Comparison of ENCODE assay signal across 8 cellular contexts in the genomic region with DNA sequence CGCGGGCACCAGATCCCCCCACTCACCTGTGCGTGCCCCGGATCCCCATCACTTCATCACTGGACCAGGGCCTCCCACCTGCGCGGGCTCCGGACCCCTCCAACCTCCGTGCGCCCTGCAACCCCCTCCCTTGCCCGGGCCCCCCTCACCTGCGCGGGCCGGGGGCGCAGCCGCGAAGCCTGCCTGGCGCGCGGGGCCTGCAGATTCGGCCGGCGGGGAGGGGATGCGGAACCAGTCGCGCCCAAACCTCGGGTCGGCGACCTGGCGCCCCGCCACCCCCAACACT. TPM values are rescaled to one million over a fixed set of nuclear protein-coding genes. Genes with fewer than 3 reads are reported as not detected.
A peak's percentile ranks its signal among the peaks of the same experiment; 100 is the strongest.
DNase-seq lines count a peak whose midpoint lies in the region; ATAC-seq and TF ChIP-seq lines count a peak whose summit lies in the region.

No MANE protein-coding gene starts in this region.

- no peak overlapping the region for H2AFZ ChIP-seq in neural progenitor cell (replicated peaks)

- peaks cover 14% of the 10 kb centered on the region for H3F3A ChIP-seq in neural progenitor cell (ENCODE audit: low read depth)

- H4K20me1 ChIP-seq in neural progenitor cell (ENCODE audit: low read depth) = peaks cover 30% of the 10 kb centered on the region

- peak overlapping the region; percentile 83 for H3K4me3 Mint-ChIP-seq in CD8-positive, alpha-beta T cell
- H3K4me3 Mint-ChIP-seq in endodermal cell = peak overlapping the region; percentile 66
- H3K4me3 Mint-ChIP-seq in neural progenitor cell = peak overlapping the region; percentile 87

- H3K79me2 ChIP-seq in neural progenitor cell (ENCODE audit: low read depth) = peaks cover 27% of the 10 kb centered on the region

- H3K27me3 ChIP-seq in CD8-positive, alpha-beta T cell (ENCODE audit: insufficient read depth, low read length) = no peaks in the 10 kb centered on the region
- H3K27me3 ChIP-seq in MG63 (no peaks in the 10 kb centered on the region), endodermal cell (ENCODE audit: control insufficient read depth, insufficient read depth, low read length, poor library complexity, severe bottlenecking) (peaks cover 9% of the 10 kb centered on the region), neural progenitor cell (peaks cover 12% of the 10 kb centered on the region)

- H3K9me3 ChIP-seq in CD8-positive, alpha-beta T cell (ENCODE audit: low read length) = no peaks in the 10 kb centered on the region
- H3K9me3 ChIP-seq in MG63 (0 out of 2 replicates have a peak, but pooled peaks cover 2% of the 10 kb centered on the region), endodermal cell (ENCODE audit: control insufficient read depth, low read length) (no peaks in the 10 kb centered on the region), neural progenitor cell (ENCODE audit: low read depth) (no peaks in the 10 kb centered on the region)

- ATAC-seq in CD8-positive, alpha-beta T cell = no peak
- no peak for ATAC-seq in HG03135 (IDR thresholded peaks at IDR 0.05; ENCODE audit: unreplicated experiment)

- peak overlapping the region; percentile 72 for H3K4me3 ChIP-seq in CD8-positive, alpha-beta T cell (ENCODE audit: low read depth, low read length)
- H3K4me3 ChIP-seq in MG63 = peak overlapping the region; percentile 80
- peak overlapping the region; percentile 85 for H3K4me3 ChIP-seq in endodermal cell (ENCODE audit: low read length)
- H3K4me3 ChIP-seq in neural progenitor cell = peak overlapping the region; percentile 88

- H3K27ac Mint-ChIP-seq in CD8-positive, alpha-beta T cell = no peak overlapping the region
- H3K27ac Mint-ChIP-seq in endodermal cell = no peak overlapping the region
- H3K27ac Mint-ChIP-seq in neural progenitor cell = no peak overlapping the region

- H3K4me1 ChIP-seq in CD8-positive, alpha-beta T cell (ENCODE audit: insufficient read depth, low read length) = peaks cover 20% of the 10 kb centered on the region
- H3K4me1 ChIP-seq in endodermal cell (ENCODE audit: control insufficient read depth, insufficient read depth, low read length) (peaks cover 9% of the 10 kb centered on the region), neural progenitor cell (peaks cover 17% of the 10 kb centered on the region)

- DNase-seq in CD8-positive, alpha-beta T cell = peak in 1 of 7 experiments; percentile 23
- DNase-seq in MG63 (no peak), endodermal cell (no peak), neural progenitor cell (ENCODE audit: low spot score) (no peak), GM13977 (ENCODE audit: low spot score) (no peak), NCI-H1694 (lab: John Stamatoyannopoulos, UW) (no peak)
- DNase-seq in activated effector memory CD4-positive, alpha-beta T cell treated with Interleukin-2 at 50 U/mL for 16 hours = no peak

- peak overlapping the region; percentile 44 for H3K9ac ChIP-seq in endodermal cell (ENCODE audit: extremely low read depth, low read length, poor library complexity, severe bottlenecking)
- H3K9ac ChIP-seq in neural progenitor cell = peak overlapping the region; percentile 72

- H3K4me1 Mint-ChIP-seq in CD8-positive, alpha-beta T cell (ENCODE audit: low read depth) = peaks cover 16% of the 10 kb centered on the region
- peaks cover 16% of the 10 kb centered on the region for H3K4me1 Mint-ChIP-seq in endodermal cell
- H3K4me1 Mint-ChIP-seq in neural progenitor cell = peaks cover 16% of the 10 kb centered on the region

- intact Hi-C loops in CD8-positive, alpha-beta T cell (cut with DNase I, micrococcal nuclease) = loop anchor here in 1 of 2 experiments (2.0 to 10.0 kb wide), 2 partner anchors 124 to 768 kb away; no protein-coding TSS in a partner anchor

- H3K9me3 Mint-ChIP-seq in CD8-positive, alpha-beta T cell = no peaks in the 10 kb centered on the region
- H3K9me3 Mint-ChIP-seq in endodermal cell (no peaks in the 10 kb centered on the region), neural progenitor cell (peaks cover 11% of the 10 kb centered on the region)

- peak overlapping the region; percentile 23 for H3K27ac ChIP-seq in CD8-positive, alpha-beta T cell (ENCODE audit: low read depth, low read length)
- no peak overlapping the region for H3K27ac ChIP-seq in endodermal cell (ENCODE audit: low read depth, low read length)
- no peak overlapping the region for H3K27ac ChIP-seq in neural progenitor cell

- no peak for TF ChIP-seq CTCF in CD8-positive, alpha-beta T cell (IDR thresholded peaks at IDR 0.05)
- TF ChIP-seq CTCF in endodermal cell (conservative IDR thresholded peaks at IDR 0.05) = no peak
- no peak for TF ChIP-seq CTCF in neural progenitor cell (IDR thresholded peaks at IDR 0.05)
- TF ChIP-seq CTCF in GM13977 (IDR thresholded peaks at IDR 0.05; ENCODE audit: extremely low read depth, insufficient read depth, missing control alignments) = no peak

- H3K36me3 Mint-ChIP-seq in CD8-positive, alpha-beta T cell = no peaks in the 10 kb centered on the region
- peaks cover 6% of the 10 kb centered on the region for H3K36me3 Mint-ChIP-seq in endodermal cell (ENCODE audit: low read depth)
- H3K36me3 Mint-ChIP-seq in neural progenitor cell = peaks cover 2% of the 10 kb centered on the region

- CTCF ChIA-PET in CD8-positive, alpha-beta T cell (lab: Charles Lee) = interaction anchor here (0.5 kb wide), 1 partner anchor 285 kb away, joined by 3 read pairs; no protein-coding TSS in a partner anchor

- POLR2A ChIA-PET in CD8-positive, alpha-beta T cell (lab: Charles Lee) = interaction anchor here (0.7 to 2.9 kb wide), 4 partner anchors 10 to 768 kb away, joined by 3 to 32 read pairs (median 3); partner anchors contain the start of genes CHMP6, NDUFAF8 and TEPSIN

- peak overlapping the region; percentile 90 for H3K4me2 ChIP-seq in neural progenitor cell

- in situ Hi-C loops in GM13977 (cut with MboI; ENCODE audit: low pct_unique_long_range_greater_than_20kb, low sequenced_read_pairs, unreplicated experiment) = no loop called here

- H3K27me3 Mint-ChIP-seq in CD8-positive, alpha-beta T cell (ENCODE audit: low read depth) = no peaks in the 10 kb centered on the region
- H3K27me3 Mint-ChIP-seq in endodermal cell (ENCODE audit: insufficient read depth) = peaks cover 17% of the 10 kb centered on the region
- peaks cover 8% of the 10 kb centered on the region for H3K27me3 Mint-ChIP-seq in neural progenitor cell (ENCODE audit: insufficient read depth, low read depth)

- no peaks in the 10 kb centered on the region for H3K36me3 ChIP-seq in CD8-positive, alpha-beta T cell (ENCODE audit: insufficient read depth, low read length)
- H3K36me3 ChIP-seq in MG63 (no peaks in the 10 kb centered on the region), endodermal cell (ENCODE audit: control insufficient read depth, insufficient read depth, low read length) (no peaks in the 10 kb centered on the region), neural progenitor cell (no peaks in the 10 kb centered on the region)

- 0 to 2% methylated on average over 11 to 30 of the region's 30 CpGs for WGBS in endodermal cell (ENCODE audit: insufficient coverage in 1 of 2, insufficient read length in 1 of 2), 2 experiments

RNA-seq across cellular contexts. Expression of gene CEP131, which starts 0.2 kb away (rescaled TPM):
- 10 to 100 TPM in 1 of 2 experiments, 1 to 10 TPM in 1; 8.5 to 10.3 TPM for total RNA-seq in CD8-positive, alpha-beta T cell
- total RNA-seq in MG63 (2014; rRNA removed; shearing (Covaris generic); ENCODE audit: low replicate concordance) = 13.3 and 22.9 TPM in 2 replicates
- total RNA-seq in endodermal cell (10 to 100 TPM; 23.2 to 28.0 TPM), neural progenitor cell (ENCODE audit: low replicate concordance) (7.7 and 40.9 TPM in 2 replicates)
- polyA plus RNA-seq in endodermal cell (2013, experiment 1 of 2) = 30.3 TPM
- 24.0 TPM for polyA plus RNA-seq in endodermal cell (2013, experiment 2 of 2)

RNA-seq across cellular contexts. Expression of gene TEPSIN, which starts 16.3 kb away (rescaled TPM):
- 10 to 100 TPM; 81.4 to 88.8 TPM for total RNA-seq in CD8-positive, alpha-beta T cell
- 19.5 and 20.4 TPM in 2 replicates for total RNA-seq in MG63 (2014; rRNA removed; shearing (Covaris generic); ENCODE audit: low replicate concordance)
- total RNA-seq in endodermal cell (10 to 100 TPM; 30.0 to 45.0 TPM), neural progenitor cell (ENCODE audit: low replicate concordance) (20.6 and 28.0 TPM in 2 replicates)
- polyA plus RNA-seq in endodermal cell (2013, experiment 1 of 2) = 24.6 TPM
- 21.1 TPM for polyA plus RNA-seq in endodermal cell (2013, experiment 2 of 2)

RNA-seq across cellular contexts. Expression of gene NDUFAF8, which starts 16.6 kb away (rescaled TPM):
- total RNA-seq in CD8-positive, alpha-beta T cell = 10 to 100 TPM; 40.6 to 50.9 TPM
- 63.1 and 163 TPM in 2 replicates for total RNA-seq in MG63 (2014; rRNA removed; shearing (Covaris generic); ENCODE audit: low replicate concordance)
- total RNA-seq in endodermal cell = 10 to 100 TPM; 42.7 to 48.7 TPM
- polyA plus RNA-seq in endodermal cell (2013, experiment 1 of 2) = 60.9 TPM
- polyA plus RNA-seq in endodermal cell (2013, experiment 2 of 2) = 52.0 TPM
- 29.8 and 34.7 TPM in 2 replicates for total RNA-seq in neural progenitor cell (ENCODE audit: low replicate concordance)

RNA-seq across cellular contexts. Expression of gene AATK, which starts 56.5 kb away (rescaled TPM):
- under 1 TPM; 0.30 to 0.72 TPM for total RNA-seq in CD8-positive, alpha-beta T cell
- total RNA-seq in MG63 (2014; rRNA removed; shearing (Covaris generic); ENCODE audit: low replicate concordance) = 0.16 TPM in 1 of 2 replicates, not detected in the other
- total RNA-seq in endodermal cell (1 to 10 TPM; 3.3 to 4.3 TPM), neural progenitor cell (ENCODE audit: low replicate concordance) (0.32 and 4.4 TPM in 2 replicates)
- 2.7 TPM for polyA plus RNA-seq in endodermal cell (2013, experiment 1 of 2)
- polyA plus RNA-seq in endodermal cell (2013, experiment 2 of 2) = 4.6 TPM

RNA-seq across cellular contexts. Expression of gene PVALEF, which starts 57.3 kb away (rescaled TPM):
- not detected for total RNA-seq in CD8-positive, alpha-beta T cell
- not detected in 2 replicates for total RNA-seq in MG63 (2014; rRNA removed; shearing (Covaris generic); ENCODE audit: low replicate concordance)
- total RNA-seq in endodermal cell (not detected), neural progenitor cell (ENCODE audit: low replicate concordance) (not detected in 2 replicates)
- polyA plus RNA-seq in endodermal cell (2013, experiment 1 of 2) = not detected
- polyA plus RNA-seq in endodermal cell (2013, experiment 2 of 2) = not detected
